In genomic region chr1:79617777-79618176, GRCh38 we compare ENCODE assay signal across 1 cellular context.
TF ChIP-seq lines count a peak whose summit lies in the region.

No MANE protein-coding gene starts in this region.

TF ChIP-seq in endothelial cell of umbilical vein, 7 proteins besides CTCF, POLR2A, EP300 and RAD21:
- no peak for TF ChIP-seq MYC (IDR thresholded peaks at IDR 0.05; ENCODE audit: low read depth, low read length)
- TF ChIP-seq FOS (IDR thresholded peaks at IDR 0.05; ENCODE audit: borderline replicate concordance, insufficient read depth, low read length) = no peak
- TF ChIP-seq GATA2 (IDR thresholded peaks at IDR 0.05; ENCODE audit: insufficient read depth, insufficient read length, low read depth, low read length) = no peak
- TF ChIP-seq EZH2 (IDR thresholded peaks at IDR 0.05; ENCODE audit: borderline replicate concordance, low read depth, low read length, severe bottlenecking) = no peak
- no peak for TF ChIP-seq JUN (IDR thresholded peaks at IDR 0.05; ENCODE audit: borderline replicate concordance, insufficient read depth, insufficient read length, low read depth)
- TF ChIP-seq POLR2AphosphoS5 (IDR thresholded peaks at IDR 0.05; ENCODE audit: insufficient read depth, low read depth, low read length) = no peak
- TF ChIP-seq, protein P1, sequence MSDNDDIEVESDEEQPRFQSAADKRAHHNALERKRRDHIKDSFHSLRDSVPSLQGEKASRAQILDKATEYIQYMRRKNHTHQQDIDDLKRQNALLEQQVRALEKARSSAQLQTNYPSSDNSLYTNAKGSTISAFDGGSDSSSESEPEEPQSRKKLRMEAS (IDR thresholded peaks at IDR 0.05; ENCODE audit: insufficient read depth, insufficient read length) = no peak
